ENCODE assay signal across 1 cellular context in the genomic region with DNA sequence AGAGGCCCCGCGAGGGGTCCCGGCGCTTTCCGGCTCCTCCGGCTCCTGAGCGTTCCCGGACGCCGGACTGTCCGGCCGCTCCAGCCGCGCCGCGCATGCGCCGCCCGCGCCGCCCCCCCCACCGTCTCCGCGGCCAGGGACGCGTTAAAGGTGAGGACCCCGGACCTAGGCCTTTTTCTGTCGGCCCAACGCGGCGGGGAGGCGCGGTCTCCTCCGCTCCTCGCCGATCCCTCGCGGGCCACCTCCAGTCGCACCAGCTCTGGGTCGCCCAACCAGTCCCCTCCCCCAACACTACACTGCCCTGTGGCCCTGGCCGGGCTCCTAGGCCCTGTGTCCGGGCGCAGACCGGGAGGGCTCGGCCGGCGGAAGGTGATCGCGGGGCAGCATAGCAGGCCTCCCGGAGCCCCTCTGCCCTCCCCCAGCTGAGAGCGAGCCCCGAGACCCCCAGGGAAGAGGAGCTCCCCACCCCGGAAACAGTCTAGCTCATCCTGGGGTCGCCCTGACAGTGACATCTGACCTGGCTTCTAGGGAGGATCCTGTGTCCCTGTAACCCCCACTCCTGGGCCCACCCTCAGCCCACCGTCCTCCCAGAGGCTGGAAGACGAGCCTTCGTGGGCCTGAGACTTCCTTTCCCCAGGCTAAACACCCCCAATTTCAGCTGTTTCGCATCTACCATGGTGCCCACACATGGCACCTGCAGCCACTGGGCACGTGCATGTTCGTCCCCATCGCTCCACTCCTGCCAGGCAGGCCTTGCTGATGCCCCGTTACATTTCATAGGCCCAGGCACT.
TF ChIP-seq lines count a peak whose summit lies in the region.

No MANE protein-coding gene starts in this region.

TF ChIP-seq in K562, 482 proteins besides CTCF, POLR2A, EP300 and RAD21 (continued from another document and continues in another):
- TF ChIP-seq ZBTB40 (IDR thresholded peaks at IDR 0.05) (peak; percentile 55; the same call in 1 of the 2 replicates), ZBTB40 (CRISPR knock-in tag; IDR thresholded peaks at IDR 0.05) (no peak), EWSR1 (IDR thresholded peaks at IDR 0.05; ENCODE audit: borderline replicate concordance, low read depth, partially characterized antibody) (no peak), FOXP1 (CRISPR knock-in tag; IDR thresholded peaks at IDR 0.05) (0 out of 2 replicates have a peak, but pooled peaks have one; percentile 21), RBFOX2 (IDR thresholded peaks at IDR 0.05; ENCODE audit: low read depth, low read length) (peak; percentile 72), GABPB2 (CRISPR knock-in tag; conservative IDR thresholded peaks at IDR 0.05) (no peak), ZBTB9 (CRISPR knock-in tag; IDR thresholded peaks at IDR 0.05) (no peak), ARHGAP35 (IDR thresholded peaks at IDR 0.05; ENCODE audit: partially characterized antibody) (no peak), NFRKB (IDR thresholded peaks at IDR 0.05; ENCODE audit: low read depth) (0 out of 2 replicates have a peak, but pooled peaks have one; percentile 47), RB1 (IDR thresholded peaks at IDR 0.05; ENCODE audit: low read depth) (no peak; the same call in 1 of the 2 replicates), SIX5 (IDR thresholded peaks at IDR 0.05; ENCODE audit: borderline replicate concordance in 1 of 2, insufficient read depth in 1 of 2, low read depth in 1 of 2, low read length in 2 of 2) (no peak), NFYB (IDR thresholded peaks at IDR 0.05; ENCODE audit: extremely low read depth, insufficient read length) (no peak), ZNF217 (CRISPR knock-in tag; IDR thresholded peaks at IDR 0.05) (no peak), ZFX (CRISPR knock-in tag; IDR thresholded peaks at IDR 0.05) (peak; percentile 98), ESRRB (CRISPR knock-in tag; IDR thresholded peaks at IDR 0.05; ENCODE audit: borderline replicate concordance) (no peak), SIRT6 (IDR thresholded peaks at IDR 0.05; ENCODE audit: low read depth, low read length) (no peak), XRCC4 (IDR thresholded peaks at IDR 0.05; ENCODE audit: extremely low read depth, insufficient read depth, insufficient read length) (no peak), KDM4B (IDR thresholded peaks at IDR 0.05; ENCODE audit: borderline replicate concordance in 2 of 2, low read depth in 1 of 2) (no peak), CTCFL (IDR thresholded peaks at IDR 0.05; ENCODE audit: borderline replicate concordance, insufficient read depth, low read depth, low read length, poor library complexity, severe bottlenecking) (no peak), DIDO1 (tag; IDR thresholded peaks at IDR 0.05; ENCODE audit: low read depth) (no peak), SRSF1 (IDR thresholded peaks at IDR 0.05; ENCODE audit: low read depth, low read length) (no peak), ZNF512 (tag; IDR thresholded peaks at IDR 0.05) (no peak), ZFP36 (IDR thresholded peaks at IDR 0.05; ENCODE audit: low read depth, low read length, partially characterized antibody) (no peak)
- TF ChIP-seq, protein P1, sequence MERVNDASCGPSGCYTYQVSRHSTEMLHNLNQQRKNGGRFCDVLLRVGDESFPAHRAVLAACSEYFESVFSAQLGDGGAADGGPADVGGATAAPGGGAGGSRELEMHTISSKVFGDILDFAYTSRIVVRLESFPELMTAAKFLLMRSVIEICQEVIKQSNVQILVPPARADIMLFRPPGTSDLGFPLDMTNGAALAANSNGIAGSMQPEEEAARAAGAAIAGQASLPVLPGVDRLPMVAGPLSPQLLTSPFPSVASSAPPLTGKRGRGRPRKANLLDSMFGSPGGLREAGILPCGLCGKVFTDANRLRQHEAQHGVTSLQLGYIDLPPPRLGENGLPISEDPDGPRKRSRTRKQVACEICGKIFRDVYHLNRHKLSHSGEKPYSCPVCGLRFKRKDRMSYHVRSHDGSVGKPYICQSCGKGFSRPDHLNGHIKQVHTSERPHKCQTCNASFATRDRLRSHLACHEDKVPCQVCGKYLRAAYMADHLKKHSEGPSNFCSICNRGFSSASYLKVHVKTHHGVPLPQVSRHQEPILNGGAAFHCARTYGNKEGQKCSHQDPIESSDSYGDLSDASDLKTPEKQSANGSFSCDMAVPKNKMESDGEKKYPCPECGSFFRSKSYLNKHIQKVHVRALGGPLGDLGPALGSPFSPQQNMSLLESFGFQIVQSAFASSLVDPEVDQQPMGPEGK (CRISPR knock-in tag; IDR thresholded peaks at IDR 0.05; ENCODE audit: borderline replicate concordance), result no peak
- TF ChIP-seq, protein P2, sequence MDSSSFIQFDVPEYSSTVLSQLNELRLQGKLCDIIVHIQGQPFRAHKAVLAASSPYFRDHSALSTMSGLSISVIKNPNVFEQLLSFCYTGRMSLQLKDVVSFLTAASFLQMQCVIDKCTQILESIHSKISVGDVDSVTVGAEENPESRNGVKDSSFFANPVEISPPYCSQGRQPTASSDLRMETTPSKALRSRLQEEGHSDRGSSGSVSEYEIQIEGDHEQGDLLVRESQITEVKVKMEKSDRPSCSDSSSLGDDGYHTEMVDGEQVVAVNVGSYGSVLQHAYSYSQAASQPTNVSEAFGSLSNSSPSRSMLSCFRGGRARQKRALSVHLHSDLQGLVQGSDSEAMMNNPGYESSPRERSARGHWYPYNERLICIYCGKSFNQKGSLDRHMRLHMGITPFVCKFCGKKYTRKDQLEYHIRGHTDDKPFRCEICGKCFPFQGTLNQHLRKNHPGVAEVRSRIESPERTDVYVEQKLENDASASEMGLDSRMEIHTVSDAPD (CRISPR knock-in tag; IDR thresholded peaks at IDR 0.05), result no peak
- TF ChIP-seq, protein P3, sequence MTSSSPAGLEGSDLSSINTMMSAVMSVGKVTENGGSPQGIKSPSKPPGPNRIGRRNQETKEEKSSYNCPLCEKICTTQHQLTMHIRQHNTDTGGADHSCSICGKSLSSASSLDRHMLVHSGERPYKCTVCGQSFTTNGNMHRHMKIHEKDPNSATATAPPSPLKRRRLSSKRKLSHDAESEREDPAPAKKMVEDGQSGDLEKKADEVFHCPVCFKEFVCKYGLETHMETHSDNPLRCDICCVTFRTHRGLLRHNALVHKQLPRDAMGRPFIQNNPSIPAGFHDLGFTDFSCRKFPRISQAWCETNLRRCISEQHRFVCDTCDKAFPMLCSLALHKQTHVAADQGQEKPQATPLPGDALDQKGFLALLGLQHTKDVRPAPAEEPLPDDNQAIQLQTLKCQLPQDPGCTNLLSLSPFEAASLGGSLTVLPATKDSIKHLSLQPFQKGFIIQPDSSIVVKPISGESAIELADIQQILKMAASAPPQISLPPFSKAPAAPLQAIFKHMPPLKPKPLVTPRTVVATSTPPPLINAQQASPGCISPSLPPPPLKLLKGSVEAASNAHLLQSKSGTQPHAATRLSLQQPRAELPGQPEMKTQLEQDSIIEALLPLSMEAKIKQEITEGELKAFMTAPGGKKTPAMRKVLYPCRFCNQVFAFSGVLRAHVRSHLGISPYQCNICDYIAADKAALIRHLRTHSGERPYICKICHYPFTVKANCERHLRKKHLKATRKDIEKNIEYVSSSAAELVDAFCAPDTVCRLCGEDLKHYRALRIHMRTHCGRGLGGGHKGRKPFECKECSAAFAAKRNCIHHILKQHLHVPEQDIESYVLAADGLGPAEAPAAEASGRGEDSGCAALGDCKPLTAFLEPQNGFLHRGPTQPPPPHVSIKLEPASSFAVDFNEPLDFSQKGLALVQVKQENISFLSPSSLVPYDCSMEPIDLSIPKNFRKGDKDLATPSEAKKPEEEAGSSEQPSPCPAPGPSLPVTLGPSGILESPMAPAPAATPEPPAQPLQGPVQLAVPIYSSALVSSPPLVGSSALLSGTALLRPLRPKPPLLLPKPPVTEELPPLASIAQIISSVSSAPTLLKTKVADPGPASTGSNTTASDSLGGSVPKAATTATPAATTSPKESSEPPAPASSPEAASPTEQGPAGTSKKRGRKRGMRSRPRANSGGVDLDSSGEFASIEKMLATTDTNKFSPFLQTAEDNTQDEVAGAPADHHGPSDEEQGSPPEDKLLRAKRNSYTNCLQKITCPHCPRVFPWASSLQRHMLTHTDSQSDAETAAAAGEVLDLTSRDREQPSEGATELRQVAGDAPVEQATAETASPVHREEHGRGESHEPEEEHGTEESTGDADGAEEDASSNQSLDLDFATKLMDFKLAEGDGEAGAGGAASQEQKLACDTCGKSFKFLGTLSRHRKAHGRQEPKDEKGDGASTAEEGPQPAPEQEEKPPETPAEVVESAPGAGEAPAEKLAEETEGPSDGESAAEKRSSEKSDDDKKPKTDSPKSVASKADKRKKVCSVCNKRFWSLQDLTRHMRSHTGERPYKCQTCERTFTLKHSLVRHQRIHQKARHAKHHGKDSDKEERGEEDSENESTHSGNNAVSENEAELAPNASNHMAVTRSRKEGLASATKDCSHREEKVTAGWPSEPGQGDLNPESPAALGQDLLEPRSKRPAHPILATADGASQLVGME (CRISPR knock-in tag; IDR thresholded peaks at IDR 0.05), result no peak
